In the genomic region with DNA sequence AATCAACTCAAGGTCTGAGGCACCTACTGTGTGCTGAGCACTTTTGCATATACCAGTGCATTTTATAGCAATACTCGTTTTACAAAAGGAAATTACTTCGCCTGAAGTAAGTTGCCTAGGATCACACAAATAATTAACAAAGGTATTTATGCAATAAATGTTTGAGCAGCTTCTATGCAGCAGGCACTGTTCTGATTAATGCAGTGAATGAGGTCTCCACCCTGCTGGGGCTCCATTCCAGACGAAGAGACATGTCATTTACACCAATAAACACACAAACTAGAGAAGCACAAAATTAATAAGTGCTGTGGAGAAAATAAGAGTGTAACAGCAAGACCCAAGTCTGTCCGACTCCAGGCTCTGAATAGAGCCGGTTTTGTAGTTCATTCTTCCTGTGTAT, we compare ENCODE assay signal across 10 cellular contexts. TPM values are rescaled to one million over a fixed set of nuclear protein-coding genes. Genes with fewer than 3 reads are reported as not detected.
DNase-seq lines count a peak whose midpoint lies in the region; ATAC-seq, FAIRE-seq and TF ChIP-seq lines count a peak whose summit lies in the region.
"Had no signal": no experiment of that assay in that cellular context is flagged by ENCODE, and none has a peak within 500 bp of the region (broad histone marks: within the 10 kb centered on the region; RNA-seq: fewer than 3 reads in every experiment).

No MANE protein-coding gene starts in this region.

- H3K27ac ChIP-seq in kidney (ENCODE audit: low read depth in 2 of 2, low read length in 2 of 2) = no peak overlapping the region
- no peak overlapping the region for H3K27ac ChIP-seq in upper lobe of left lung

- peaks cover 3 to 5% of the 10 kb centered on the region in 2 donors for H3K4me1 ChIP-seq in kidney (ENCODE audit: control insufficient read depth in 1 of 2, insufficient read depth in 1 of 2, low read depth in 1 of 2, low read length in 2 of 2)
- peaks cover 4 to 11% (median 7%) of the 10 kb centered on the region in 4 donors for H3K4me1 ChIP-seq in upper lobe of left lung

- FAIRE-seq in kidney (lab: Jason Lieb, UNC) = no peak

- peak overlapping the region; percentile 26 for H3K4me3 ChIP-seq in astrocyte of the cerebellum (ENCODE audit: low read depth, low read length)
- H3K4me3 ChIP-seq in kidney (ENCODE audit: low read length in 2 of 2) = peak overlapping the region; percentile 2 to 40
- peak overlapping the region in 3 of 4 donors; percentile 14 to 44 (median 40) for H3K4me3 ChIP-seq in upper lobe of left lung

- H3K27ac Mint-ChIP-seq in activated naive CD8-positive, alpha-beta T cell = no peak overlapping the region
- no peak overlapping the region for H3K27ac Mint-ChIP-seq in activated naive CD8-positive, alpha-beta T cell treated with anti-CD3 and anti-CD28 coated beads for 36 hours

- intact Hi-C loops in kidney (cut with DNase I) = no loop called here

- ATAC-seq in upper lobe of left lung (ENCODE audit: low FRiP score in 2 of 2) (no peak), GM18861 (IDR thresholded peaks at IDR 0.05; ENCODE audit: unreplicated experiment) (no peak)

- WGBS in upper lobe of left lung, 2 donors = 36 to 44% methylated on average over 5 of the region's 5 CpGs

- no peak for TF ChIP-seq EP300 in upper lobe of left lung (IDR thresholded peaks at IDR 0.05)

- in situ Hi-C loops in astrocyte of the cerebellum (cut with HindIII; ENCODE audit: low sequenced_read_pairs) = no loop called here

- DNase-seq in activated naive CD8-positive, alpha-beta T cell treated with anti-CD3 and anti-CD28 coated beads for 36 hours = no peak
- DNase-seq in astrocyte of the cerebellum (ENCODE audit: low read depth) = no peak
- DNase-seq in kidney = no peak
- DNase-seq in upper lobe of left lung = no peak
- no peak for DNase-seq in HEK293T (ENCODE audit: extremely low spot score)
- DNase-seq in T1000 (lab: John Stamatoyannopoulos, UW) = no peak
- DNase-seq: C1 segment of cervical spinal cord had no signal

- H3K9me3 Mint-ChIP-seq in activated naive CD8-positive, alpha-beta T cell (ENCODE audit: low read depth) = no peaks in the 10 kb centered on the region
- H3K9me3 Mint-ChIP-seq in activated naive CD8-positive, alpha-beta T cell treated with anti-CD3 and anti-CD28 coated beads for 36 hours = no peaks in the 10 kb centered on the region

- H3K27me3 Mint-ChIP-seq in activated naive CD8-positive, alpha-beta T cell = peaks cover 13% of the 10 kb centered on the region
- peaks cover 33% of the 10 kb centered on the region for H3K27me3 Mint-ChIP-seq in activated naive CD8-positive, alpha-beta T cell treated with anti-CD3 and anti-CD28 coated beads for 36 hours

- H3K4me1 Mint-ChIP-seq in activated naive CD8-positive, alpha-beta T cell (ENCODE audit: low read depth) = peaks cover 8% of the 10 kb centered on the region
- H3K4me1 Mint-ChIP-seq in activated naive CD8-positive, alpha-beta T cell treated with anti-CD3 and anti-CD28 coated beads for 36 hours = peaks cover 3% of the 10 kb centered on the region

- no peaks in the 10 kb centered on the region for H3K27me3 ChIP-seq in upper lobe of left lung

- H3K36me3 Mint-ChIP-seq in activated naive CD8-positive, alpha-beta T cell = no peaks in the 10 kb centered on the region
- no peaks in the 10 kb centered on the region for H3K36me3 Mint-ChIP-seq in activated naive CD8-positive, alpha-beta T cell treated with anti-CD3 and anti-CD28 coated beads for 36 hours

- POLR2A ChIA-PET in HEK293T (lab: Yijun Ruan, JAX) = interaction anchor here (1.0 to 1.3 kb wide), 2 partner anchors 9 to 431 kb away, joined by 3 to 5 read pairs; no protein-coding TSS in a partner anchor

- H3K36me3 ChIP-seq in kidney (ENCODE audit: control insufficient read depth in 1 of 2, insufficient read depth in 2 of 2, low read length in 2 of 2) (no peaks in the 10 kb centered on the region), upper lobe of left lung (no peaks in the 10 kb centered on the region)

- CTCF ChIA-PET in HEK293T (lab: Yijun Ruan, JAX) = interaction anchor here (0.6 to 1.5 kb wide), 20 partner anchors 8 to 482 kb away, joined by 3 to 12 read pairs (median 4); partner anchors contain the start of genes GLCE and NOX5

- TF ChIP-seq CTCF in astrocyte of the cerebellum (IDR thresholded peaks at IDR 0.05; ENCODE audit: low read depth, low read length, missing control alignments) (no peak), kidney (IDR thresholded peaks at IDR 0.05; ENCODE audit: borderline replicate concordance, extremely low read depth, insufficient read depth) (no peak), upper lobe of left lung (IDR thresholded peaks at IDR 0.05) (no peak)

- H3K9me3 ChIP-seq in kidney (ENCODE audit: control insufficient read depth in 1 of 2, low read length in 2 of 2) (no peaks in the 10 kb centered on the region), upper lobe of left lung (no peaks in the 10 kb centered on the region)

- TF ChIP-seq POLR2A in upper lobe of left lung (IDR thresholded peaks at IDR 0.05) = no peak

- H3K9ac ChIP-seq in kidney (ENCODE audit: low read length in 2 of 2) = no peak overlapping the region

- H3K4me3 Mint-ChIP-seq in activated naive CD8-positive, alpha-beta T cell = peak overlapping the region; percentile 78
- no peak overlapping the region for H3K4me3 Mint-ChIP-seq in activated naive CD8-positive, alpha-beta T cell treated with anti-CD3 and anti-CD28 coated beads for 36 hours

TF ChIP-seq in HEK293T, 16 proteins besides CTCF, POLR2A, EP300 and RAD21:
- TF ChIP-seq FOXM1 (IDR thresholded peaks at IDR 0.05; ENCODE audit: borderline replicate concordance) = no peak
- TF ChIP-seq FOXK2 (IDR thresholded peaks at IDR 0.05) = no peak
- TF ChIP-seq L3MBTL2 (conservative IDR thresholded peaks at IDR 0.05) = no peak
- no peak for TF ChIP-seq SUZ12 (IDR thresholded peaks at IDR 0.05)
- no peak for TF ChIP-seq NFRKB (IDR thresholded peaks at IDR 0.05)

RNA-seq across cellular contexts. Expression of gene NOX5, which starts 17.5 kb away (rescaled TPM):
- not detected for total RNA-seq in activated naive CD8-positive, alpha-beta T cell treated with anti-CD3 and anti-CD28 coated beads for 36 hours
- total RNA-seq in kidney (0.60 TPM), upper lobe of left lung (1 to 10 TPM in 2 of 6 donors, under 1 TPM in 2, not detected in 2; 0.20 to 5.7 (median 1.4) TPM)
- 0.19 TPM for polyA plus RNA-seq in kidney (ENCODE audit: insufficient read depth, low read depth, low replicate concordance)
- total RNA-seq: temporal lobe had no signal
